In the genomic region with DNA sequence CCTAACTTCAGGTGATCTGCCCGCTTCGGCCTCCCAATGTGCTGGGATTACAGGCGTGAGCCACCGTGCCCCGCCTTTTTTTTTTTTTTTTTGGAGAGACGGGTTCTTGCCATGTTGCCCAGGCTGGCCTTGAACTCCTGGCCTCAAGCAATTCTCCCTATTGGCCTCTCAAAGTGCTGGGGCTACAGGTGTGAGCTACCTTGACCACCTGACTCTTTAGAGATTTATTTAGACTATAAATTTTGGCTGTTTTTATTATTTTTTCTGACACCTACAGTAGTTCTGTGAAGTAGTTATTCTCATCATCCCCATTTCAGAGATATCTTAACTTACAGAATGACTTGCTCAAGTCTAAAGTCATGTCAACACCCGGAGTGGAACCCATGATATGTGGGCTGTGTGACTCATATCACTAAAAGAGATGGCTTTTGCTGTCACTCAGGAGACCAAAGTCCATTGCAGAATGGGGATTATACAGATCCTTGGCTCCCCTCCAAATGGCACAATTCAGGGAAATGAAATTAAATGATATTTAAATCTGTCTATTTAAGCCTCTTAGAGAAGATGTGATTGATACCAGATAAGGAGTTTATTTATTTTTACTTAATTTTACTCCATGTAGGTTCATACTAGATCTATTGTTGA, we compare ENCODE assay signal across 1 cellular context.
A peak's percentile ranks its signal among the peaks of the same experiment; 100 is the strongest.
TF ChIP-seq lines count a peak whose summit lies in the region.

No MANE protein-coding gene starts in this region.

TF ChIP-seq in GM12878, 131 proteins besides CTCF, POLR2A, EP300 and RAD21 (continued from another document):
- TF ChIP-seq, protein P1, sequence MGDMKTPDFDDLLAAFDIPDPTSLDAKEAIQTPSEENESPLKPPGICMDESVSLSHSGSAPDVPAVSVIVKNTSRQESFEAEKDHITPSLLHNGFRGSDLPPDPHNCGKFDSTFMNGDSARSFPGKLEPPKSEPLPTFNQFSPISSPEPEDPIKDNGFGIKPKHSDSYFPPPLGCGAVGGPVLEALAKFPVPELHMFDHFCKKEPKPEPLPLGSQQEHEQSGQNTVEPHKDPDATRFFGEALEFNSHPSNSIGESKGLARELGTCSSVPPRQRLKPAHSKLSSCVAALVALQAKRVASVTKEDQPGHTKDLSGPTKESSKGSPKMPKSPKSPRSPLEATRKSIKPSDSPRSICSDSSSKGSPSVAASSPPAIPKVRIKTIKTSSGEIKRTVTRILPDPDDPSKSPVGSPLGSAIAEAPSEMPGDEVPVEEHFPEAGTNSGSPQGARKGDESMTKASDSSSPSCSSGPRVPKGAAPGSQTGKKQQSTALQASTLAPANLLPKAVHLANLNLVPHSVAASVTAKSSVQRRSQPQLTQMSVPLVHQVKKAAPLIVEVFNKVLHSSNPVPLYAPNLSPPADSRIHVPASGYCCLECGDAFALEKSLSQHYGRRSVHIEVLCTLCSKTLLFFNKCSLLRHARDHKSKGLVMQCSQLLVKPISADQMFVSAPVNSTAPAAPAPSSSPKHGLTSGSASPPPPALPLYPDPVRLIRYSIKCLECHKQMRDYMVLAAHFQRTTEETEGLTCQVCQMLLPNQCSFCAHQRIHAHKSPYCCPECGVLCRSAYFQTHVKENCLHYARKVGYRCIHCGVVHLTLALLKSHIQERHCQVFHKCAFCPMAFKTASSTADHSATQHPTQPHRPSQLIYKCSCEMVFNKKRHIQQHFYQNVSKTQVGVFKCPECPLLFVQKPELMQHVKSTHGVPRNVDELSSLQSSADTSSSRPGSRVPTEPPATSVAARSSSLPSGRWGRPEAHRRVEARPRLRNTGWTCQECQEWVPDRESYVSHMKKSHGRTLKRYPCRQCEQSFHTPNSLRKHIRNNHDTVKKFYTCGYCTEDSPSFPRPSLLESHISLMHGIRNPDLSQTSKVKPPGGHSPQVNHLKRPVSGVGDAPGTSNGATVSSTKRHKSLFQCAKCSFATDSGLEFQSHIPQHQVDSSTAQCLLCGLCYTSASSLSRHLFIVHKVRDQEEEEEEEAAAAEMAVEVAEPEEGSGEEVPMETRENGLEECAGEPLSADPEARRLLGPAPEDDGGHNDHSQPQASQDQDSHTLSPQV (IDR thresholded peaks at IDR 0.05), result no peak
- TF ChIP-seq, protein P2, sequence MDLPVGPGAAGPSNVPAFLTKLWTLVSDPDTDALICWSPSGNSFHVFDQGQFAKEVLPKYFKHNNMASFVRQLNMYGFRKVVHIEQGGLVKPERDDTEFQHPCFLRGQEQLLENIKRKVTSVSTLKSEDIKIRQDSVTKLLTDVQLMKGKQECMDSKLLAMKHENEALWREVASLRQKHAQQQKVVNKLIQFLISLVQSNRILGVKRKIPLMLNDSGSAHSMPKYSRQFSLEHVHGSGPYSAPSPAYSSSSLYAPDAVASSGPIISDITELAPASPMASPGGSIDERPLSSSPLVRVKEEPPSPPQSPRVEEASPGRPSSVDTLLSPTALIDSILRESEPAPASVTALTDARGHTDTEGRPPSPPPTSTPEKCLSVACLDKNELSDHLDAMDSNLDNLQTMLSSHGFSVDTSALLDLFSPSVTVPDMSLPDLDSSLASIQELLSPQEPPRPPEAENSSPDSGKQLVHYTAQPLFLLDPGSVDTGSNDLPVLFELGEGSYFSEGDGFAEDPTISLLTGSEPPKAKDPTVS (IDR thresholded peaks at IDR 0.05; ENCODE audit: low read depth, low read length), result no peak
- TF ChIP-seq ZSCAN29 (IDR thresholded peaks at IDR 0.05) (peak; percentile 82; the same call in 1 of the 2 replicates), NRF1 (conservative IDR thresholded peaks at IDR 0.05; ENCODE audit: low read depth, low read length) (no peak), SPI1 (IDR thresholded peaks at IDR 0.05; ENCODE audit: borderline replicate concordance, insufficient read depth, low read depth, low read length) (no peak), CHD1 (IDR thresholded peaks at IDR 0.05; ENCODE audit: low read depth, low read length) (no peak), TCF3 (IDR thresholded peaks at IDR 0.05; ENCODE audit: borderline replicate concordance, insufficient read depth, low read depth, low read length) (0 out of 2 replicates have a peak, but pooled peaks have one; percentile 17), RAD51 (IDR thresholded peaks at IDR 0.05) (peak; percentile 68), CHD2 (IDR thresholded peaks at IDR 0.05; ENCODE audit: borderline replicate concordance, low read depth, low read length) (peak; percentile 63; the same call in 1 of the 2 replicates), TCF7 (IDR thresholded peaks at IDR 0.05; ENCODE audit: borderline replicate concordance) (0 out of 2 replicates have a peak, but pooled peaks have one; percentile 25), CREM (IDR thresholded peaks at IDR 0.05; ENCODE audit: low read depth) (peak; percentile 84; the same call in 1 of the 2 replicates), MEF2A (IDR thresholded peaks at IDR 0.05; ENCODE audit: insufficient read depth, low read depth, low read length) (0 out of 2 replicates have a peak, but pooled peaks have one; percentile 56), STAT3 (IDR thresholded peaks at IDR 0.05; ENCODE audit: low read depth, low read length) (0 out of 2 replicates have a peak, but pooled peaks have one; percentile 64), CBFB (IDR thresholded peaks at IDR 0.05; ENCODE audit: low read depth) (peak; percentile 68; the same call in 1 of the 2 replicates), RFX5 (IDR thresholded peaks at IDR 0.05; ENCODE audit: low read depth, low read length) (no peak), FOXM1 (IDR thresholded peaks at IDR 0.05; ENCODE audit: low read depth, low read length) (peak; percentile 81), BCL11A (IDR thresholded peaks at IDR 0.05; ENCODE audit: low read depth, low read length) (peak; percentile 97), BMI1 (IDR thresholded peaks at IDR 0.05; ENCODE audit: borderline replicate concordance) (peak; percentile 91), IKZF2 (IDR thresholded peaks at IDR 0.05) (peak; percentile 95 to 97), YY1 (IDR thresholded peaks at IDR 0.05; ENCODE audit: low read depth, low read length) (0 out of 2 replicates have a peak, but pooled peaks have one; percentile 58), KLF5 (IDR thresholded peaks at IDR 0.05; ENCODE audit: partially characterized antibody) (no peak), NFYA (IDR thresholded peaks at IDR 0.05; ENCODE audit: borderline replicate concordance, low read depth, low read length) (no peak), RB1 (IDR thresholded peaks at IDR 0.05; ENCODE audit: borderline replicate concordance) (no peak), NBN (IDR thresholded peaks at IDR 0.05) (peak; percentile 72; the same call in 1 of the 2 replicates), BACH1 (IDR thresholded peaks at IDR 0.05; ENCODE audit: borderline replicate concordance) (peak; percentile 97), YBX1 (IDR thresholded peaks at IDR 0.05) (no peak), SMAD1 (IDR thresholded peaks at IDR 0.05; ENCODE audit: low read depth, partially characterized antibody) (peak; percentile 95), NFIC (IDR thresholded peaks at IDR 0.05; ENCODE audit: low read depth, low read length) (peak; percentile 92), POLR2AphosphoS5 (IDR thresholded peaks at IDR 0.05; ENCODE audit: low read length) (no peak), SREBF2 (IDR thresholded peaks at IDR 0.05; ENCODE audit: low read length) (no peak)
- TF ChIP-seq, protein P3, sequence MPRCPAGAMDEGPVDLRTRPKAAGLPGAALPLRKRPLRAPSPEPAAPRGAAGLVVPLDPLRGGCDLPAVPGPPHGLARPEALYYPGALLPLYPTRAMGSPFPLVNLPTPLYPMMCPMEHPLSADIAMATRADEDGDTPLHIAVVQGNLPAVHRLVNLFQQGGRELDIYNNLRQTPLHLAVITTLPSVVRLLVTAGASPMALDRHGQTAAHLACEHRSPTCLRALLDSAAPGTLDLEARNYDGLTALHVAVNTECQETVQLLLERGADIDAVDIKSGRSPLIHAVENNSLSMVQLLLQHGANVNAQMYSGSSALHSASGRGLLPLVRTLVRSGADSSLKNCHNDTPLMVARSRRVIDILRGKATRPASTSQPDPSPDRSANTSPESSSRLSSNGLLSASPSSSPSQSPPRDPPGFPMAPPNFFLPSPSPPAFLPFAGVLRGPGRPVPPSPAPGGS (IDR thresholded peaks at IDR 0.05; ENCODE audit: borderline replicate concordance, insufficient read depth, low read depth, low read length, poor library complexity, severe bottlenecking), result peak; percentile 70
- TF ChIP-seq, protein P4, sequence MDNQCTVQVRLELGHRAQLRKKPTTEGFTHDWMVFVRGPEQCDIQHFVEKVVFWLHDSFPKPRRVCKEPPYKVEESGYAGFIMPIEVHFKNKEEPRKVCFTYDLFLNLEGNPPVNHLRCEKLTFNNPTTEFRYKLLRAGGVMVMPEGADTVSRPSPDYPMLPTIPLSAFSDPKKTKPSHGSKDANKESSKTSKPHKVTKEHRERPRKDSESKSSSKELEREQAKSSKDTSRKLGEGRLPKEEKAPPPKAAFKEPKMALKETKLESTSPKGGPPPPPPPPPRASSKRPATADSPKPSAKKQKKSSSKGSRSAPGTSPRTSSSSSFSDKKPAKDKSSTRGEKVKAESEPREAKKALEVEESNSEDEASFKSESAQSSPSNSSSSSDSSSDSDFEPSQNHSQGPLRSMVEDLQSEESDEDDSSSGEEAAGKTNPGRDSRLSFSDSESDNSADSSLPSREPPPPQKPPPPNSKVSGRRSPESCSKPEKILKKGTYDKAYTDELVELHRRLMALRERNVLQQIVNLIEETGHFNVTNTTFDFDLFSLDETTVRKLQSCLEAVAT (IDR thresholded peaks at IDR 0.05), result 0 out of 2 replicates have a peak, but pooled peaks have one; percentile 72
- TF ChIP-seq, protein P5, sequence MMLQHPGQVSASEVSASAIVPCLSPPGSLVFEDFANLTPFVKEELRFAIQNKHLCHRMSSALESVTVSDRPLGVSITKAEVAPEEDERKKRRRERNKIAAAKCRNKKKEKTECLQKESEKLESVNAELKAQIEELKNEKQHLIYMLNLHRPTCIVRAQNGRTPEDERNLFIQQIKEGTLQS (IDR thresholded peaks at IDR 0.05; ENCODE audit: borderline replicate concordance, extremely low read depth, low read depth, low read length), result no peak
- TF ChIP-seq, protein P6, sequence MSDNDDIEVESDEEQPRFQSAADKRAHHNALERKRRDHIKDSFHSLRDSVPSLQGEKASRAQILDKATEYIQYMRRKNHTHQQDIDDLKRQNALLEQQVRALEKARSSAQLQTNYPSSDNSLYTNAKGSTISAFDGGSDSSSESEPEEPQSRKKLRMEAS (IDR thresholded peaks at IDR 0.05; ENCODE audit: low read depth, low read length), result no peak
- TF ChIP-seq, protein P7, sequence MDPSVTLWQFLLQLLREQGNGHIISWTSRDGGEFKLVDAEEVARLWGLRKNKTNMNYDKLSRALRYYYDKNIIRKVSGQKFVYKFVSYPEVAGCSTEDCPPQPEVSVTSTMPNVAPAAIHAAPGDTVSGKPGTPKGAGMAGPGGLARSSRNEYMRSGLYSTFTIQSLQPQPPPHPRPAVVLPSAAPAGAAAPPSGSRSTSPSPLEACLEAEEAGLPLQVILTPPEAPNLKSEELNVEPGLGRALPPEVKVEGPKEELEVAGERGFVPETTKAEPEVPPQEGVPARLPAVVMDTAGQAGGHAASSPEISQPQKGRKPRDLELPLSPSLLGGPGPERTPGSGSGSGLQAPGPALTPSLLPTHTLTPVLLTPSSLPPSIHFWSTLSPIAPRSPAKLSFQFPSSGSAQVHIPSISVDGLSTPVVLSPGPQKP (IDR thresholded peaks at IDR 0.05; ENCODE audit: low read depth, low read length), result no peak
